1 cellular context compared by ENCODE assay signal in genomic region chr1:165897326-165898303, GRCh38.
TF ChIP-seq lines count a peak whose summit lies in the region.

No MANE protein-coding gene starts in this region.

TF ChIP-seq in SK-N-SH, 30 proteins besides CTCF, POLR2A, EP300 and RAD21 (continued from another document):
- TF ChIP-seq REST (IDR thresholded peaks at IDR 0.05; ENCODE audit: low read depth, low read length) (no peak), FOXJ3 (CRISPR knock-in tag; IDR thresholded peaks at IDR 0.05) (no peak), MAX (IDR thresholded peaks at IDR 0.05; ENCODE audit: low read depth) (no peak), RFX5 (IDR thresholded peaks at IDR 0.05; ENCODE audit: low read length) (no peak), GATA2 (CRISPR knock-in tag; IDR thresholded peaks at IDR 0.05) (peak; percentile 48; the same call in 1 of the 2 replicates), RXRA (IDR thresholded peaks at IDR 0.05; ENCODE audit: borderline replicate concordance, low read depth) (no peak)
